Comparison of ENCODE assay signal across 16 cellular contexts in the genomic region with DNA sequence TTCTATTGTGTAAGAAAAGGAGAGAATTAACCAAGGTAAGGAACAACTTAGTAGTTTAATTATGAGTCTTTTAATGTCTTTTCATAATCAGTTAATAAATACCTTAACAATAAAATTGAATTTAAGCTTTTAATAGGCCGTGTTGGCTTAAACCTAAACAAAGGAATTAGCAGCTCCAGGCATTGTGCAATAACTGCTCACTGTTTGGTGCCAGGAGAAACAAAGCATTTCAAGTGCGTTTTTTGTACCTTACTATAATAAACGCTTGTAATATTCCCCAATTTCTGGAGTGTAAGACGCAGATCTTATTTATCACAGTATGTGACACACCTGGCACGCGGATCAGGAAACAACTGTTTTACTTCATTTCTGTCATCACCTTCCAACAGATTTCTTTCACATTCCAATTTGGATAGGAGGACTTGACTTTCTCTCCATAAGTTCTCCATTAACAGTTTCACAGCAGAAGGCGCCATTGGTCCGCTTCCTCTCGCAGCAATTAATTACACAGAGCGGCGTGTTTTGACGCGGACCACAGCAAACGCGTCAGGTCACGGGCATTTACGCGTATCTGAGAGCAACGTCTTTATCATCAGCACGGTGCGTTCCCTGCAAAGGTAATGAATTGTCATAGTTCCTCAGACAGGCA.
DNase-seq lines count a peak whose midpoint lies in the region; ATAC-seq and TF ChIP-seq lines count a peak whose summit lies in the region.
"Had no signal": no experiment of that assay in that cellular context is flagged by ENCODE, and none has a peak within 500 bp of the region (broad histone marks: within the 10 kb centered on the region; RNA-seq: fewer than 3 reads in every experiment).

No MANE protein-coding gene starts in this region.

- no peaks in the 10 kb centered on the region for H3K9me2 ChIP-seq in GM23338 (ENCODE audit: insufficient read depth)

- peak overlapping the region; percentile 76 for H3K27ac Mint-ChIP-seq in GM23338

- no peaks in the 10 kb centered on the region for H3K9me3 ChIP-seq in SK-N-MC (ENCODE audit: low read depth, low read length)
- no peaks in the 10 kb centered on the region for H3K9me3 ChIP-seq in cardiac muscle cell (ENCODE audit: low read depth)
- no peaks in the 10 kb centered on the region for H3K9me3 ChIP-seq in skeletal muscle tissue (ENCODE audit: control insufficient read depth in 3 of 3, low read length in 3 of 3)

- peak overlapping the region; percentile 33; the same call in 1 of the 2 replicates for H2AFZ ChIP-seq in GM23338

- H3K36me3 Mint-ChIP-seq in GM23338 (ENCODE audit: low read depth) = no peaks in the 10 kb centered on the region

- peaks cover 31% of the 10 kb centered on the region for H3K4me1 Mint-ChIP-seq in GM23338

- peaks cover 5% of the 10 kb centered on the region for H3K27me3 Mint-ChIP-seq in GM23338 (ENCODE audit: insufficient read depth, low read depth, poor library complexity)

- ATAC-seq in GM23338 (no peak), esophagus mucosa (no peak)
- ATAC-seq: activated T-cell treated with anti-CD3 and anti-CD28 coated beads, Interleukin-2, amount 50 U/mL, for 4 hours; stimulated activated naive CD8-positive, alpha-beta T cell treated with anti-CD3 and anti-CD28 coated beads, Interleukin-15, Interleukin-2, amounts not matched to agents 100 U/mL and 50 U/mL, for 24 hours had no signal

- no peak overlapping the region for H3K4me3 Mint-ChIP-seq in GM23338
- H3K4me3 Mint-ChIP-seq: activated T-cell treated with anti-CD3 and anti-CD28 coated beads, Interleukin-2, amount 50 U/mL, for 4 hours had no signal

- no peak overlapping the region for H3K4me2 ChIP-seq in GM23338

- H3K27me3 ChIP-seq in GM23338 (ENCODE audit: insufficient read depth) (no peaks in the 10 kb centered on the region), cardiac muscle cell (no peaks in the 10 kb centered on the region), skeletal muscle tissue (ENCODE audit: control insufficient read depth in 3 of 3, insufficient read depth in 3 of 3, low read length in 3 of 3) (peaks cover 0 to 3% (median 0%) of the 10 kb centered on the region in 3 donors)

- no peak overlapping the region for H3K27ac ChIP-seq in GM23338 (ENCODE audit: low read depth)
- H3K27ac ChIP-seq in SK-N-MC = peak overlapping the region; percentile 99
- H3K27ac ChIP-seq in cardiac muscle cell = no peak overlapping the region
- H3K27ac ChIP-seq in skeletal muscle tissue (ENCODE audit: low read depth, low read length) = no peak overlapping the region

- no peak overlapping the region for H3K4me3 ChIP-seq in GM23338
- peak overlapping the region; percentile 81 for H3K4me3 ChIP-seq in SK-N-MC
- H3K4me3 ChIP-seq in cardiac muscle cell = no peak overlapping the region
- H3K4me3 ChIP-seq in skeletal muscle tissue (ENCODE audit: low read length in 3 of 3) = peak overlapping the region; percentile 3 to 54 (median 33)

- H3K79me2 ChIP-seq in GM23338 (replicated peaks; ENCODE audit: insufficient read depth) = no peaks in the 10 kb centered on the region

- 0 out of 2 replicates have a peak, but pooled peaks cover 4% of the 10 kb centered on the region for H3F3A ChIP-seq in GM23338 (replicated peaks; ENCODE audit: low read depth)

- TF ChIP-seq CTCF in GM23338 (conservative IDR thresholded peaks at IDR 0.05; ENCODE audit: low read depth in 2 of 2) = no peak
- TF ChIP-seq CTCF in cardiac muscle cell (IDR thresholded peaks at IDR 0.05; ENCODE audit: low read depth, low read length) = no peak

- H4K20me1 ChIP-seq in GM23338 (replicated peaks; ENCODE audit: insufficient read depth) = no peaks in the 10 kb centered on the region

- H3K9ac ChIP-seq in SK-N-MC (ENCODE audit: insufficient read length) (peak overlapping the region; percentile 48), skeletal muscle tissue (ENCODE audit: low read depth in 1 of 3, low read length in 3 of 3) (no peak overlapping the region)

- no peaks in the 10 kb centered on the region for H3K9me3 Mint-ChIP-seq in GM23338

- DNase-seq in GM23338 (ENCODE audit: low spot score) (no peak), SK-N-MC (ENCODE audit: low read depth, low spot score) (no peak), cardiac muscle cell (ENCODE audit: low read depth in 1 of 2, low spot score in 1 of 2) (peak; percentile 9 to 89), UCSD-AML1 (lab: John Stamatoyannopoulos, UW; ENCODE audit: unreplicated experiment) (no peak), activated gamma-delta T cell (lab: John Stamatoyannopoulos, UW) (no peak), COLO668 (lab: John Stamatoyannopoulos, UW; ENCODE audit: unreplicated experiment) (no peak)
- DNase-seq: activated CD4-positive, CD25-positive, alpha-beta regulatory T cell; activated T-cell treated with anti-CD3 and anti-CD28 coated beads, Interleukin-2, amount 50 U/mL, for 4 hours; COR-L47; mesendoderm; NCI-H1092 treated with DMSO at 0.1 percent for 48 hours; posterior cingulate gyrus; stimulated activated CD4-positive, alpha-beta T cell treated with anti-CD3 and anti-CD28 coated beads, Interleukin-4, amount 100 ng/mL, for 4 hours; stimulated activated naive CD8-positive, alpha-beta T cell treated with anti-CD3 and anti-CD28 coated beads, Interleukin-15, Interleukin-2, amounts not matched to agents 100 U/mL and 50 U/mL, for 24 hours had no signal

- H3K36me3 ChIP-seq in GM23338 (ENCODE audit: insufficient read depth) (no peaks in the 10 kb centered on the region), SK-N-MC (ENCODE audit: insufficient read depth, low read length) (no peaks in the 10 kb centered on the region), cardiac muscle cell (no peaks in the 10 kb centered on the region), skeletal muscle tissue (ENCODE audit: control insufficient read depth in 3 of 3, insufficient read depth in 3 of 3, low read length in 3 of 3) (no peaks in the 10 kb centered on the region)

- peaks cover 30% of the 10 kb centered on the region for H3K4me1 ChIP-seq in GM23338 (ENCODE audit: insufficient read depth)
- H3K4me1 ChIP-seq in cardiac muscle cell (ENCODE audit: low read depth) = no peaks in the 10 kb centered on the region
- H3K4me1 ChIP-seq in skeletal muscle tissue (ENCODE audit: control insufficient read depth in 3 of 3, insufficient read depth in 3 of 3, low read length in 3 of 3) = no peaks in the 10 kb centered on the region

TF ChIP-seq in GM23338, 12 proteins besides CTCF, POLR2A, EP300 and RAD21 (continues in another document):
- TF ChIP-seq, protein P1, sequence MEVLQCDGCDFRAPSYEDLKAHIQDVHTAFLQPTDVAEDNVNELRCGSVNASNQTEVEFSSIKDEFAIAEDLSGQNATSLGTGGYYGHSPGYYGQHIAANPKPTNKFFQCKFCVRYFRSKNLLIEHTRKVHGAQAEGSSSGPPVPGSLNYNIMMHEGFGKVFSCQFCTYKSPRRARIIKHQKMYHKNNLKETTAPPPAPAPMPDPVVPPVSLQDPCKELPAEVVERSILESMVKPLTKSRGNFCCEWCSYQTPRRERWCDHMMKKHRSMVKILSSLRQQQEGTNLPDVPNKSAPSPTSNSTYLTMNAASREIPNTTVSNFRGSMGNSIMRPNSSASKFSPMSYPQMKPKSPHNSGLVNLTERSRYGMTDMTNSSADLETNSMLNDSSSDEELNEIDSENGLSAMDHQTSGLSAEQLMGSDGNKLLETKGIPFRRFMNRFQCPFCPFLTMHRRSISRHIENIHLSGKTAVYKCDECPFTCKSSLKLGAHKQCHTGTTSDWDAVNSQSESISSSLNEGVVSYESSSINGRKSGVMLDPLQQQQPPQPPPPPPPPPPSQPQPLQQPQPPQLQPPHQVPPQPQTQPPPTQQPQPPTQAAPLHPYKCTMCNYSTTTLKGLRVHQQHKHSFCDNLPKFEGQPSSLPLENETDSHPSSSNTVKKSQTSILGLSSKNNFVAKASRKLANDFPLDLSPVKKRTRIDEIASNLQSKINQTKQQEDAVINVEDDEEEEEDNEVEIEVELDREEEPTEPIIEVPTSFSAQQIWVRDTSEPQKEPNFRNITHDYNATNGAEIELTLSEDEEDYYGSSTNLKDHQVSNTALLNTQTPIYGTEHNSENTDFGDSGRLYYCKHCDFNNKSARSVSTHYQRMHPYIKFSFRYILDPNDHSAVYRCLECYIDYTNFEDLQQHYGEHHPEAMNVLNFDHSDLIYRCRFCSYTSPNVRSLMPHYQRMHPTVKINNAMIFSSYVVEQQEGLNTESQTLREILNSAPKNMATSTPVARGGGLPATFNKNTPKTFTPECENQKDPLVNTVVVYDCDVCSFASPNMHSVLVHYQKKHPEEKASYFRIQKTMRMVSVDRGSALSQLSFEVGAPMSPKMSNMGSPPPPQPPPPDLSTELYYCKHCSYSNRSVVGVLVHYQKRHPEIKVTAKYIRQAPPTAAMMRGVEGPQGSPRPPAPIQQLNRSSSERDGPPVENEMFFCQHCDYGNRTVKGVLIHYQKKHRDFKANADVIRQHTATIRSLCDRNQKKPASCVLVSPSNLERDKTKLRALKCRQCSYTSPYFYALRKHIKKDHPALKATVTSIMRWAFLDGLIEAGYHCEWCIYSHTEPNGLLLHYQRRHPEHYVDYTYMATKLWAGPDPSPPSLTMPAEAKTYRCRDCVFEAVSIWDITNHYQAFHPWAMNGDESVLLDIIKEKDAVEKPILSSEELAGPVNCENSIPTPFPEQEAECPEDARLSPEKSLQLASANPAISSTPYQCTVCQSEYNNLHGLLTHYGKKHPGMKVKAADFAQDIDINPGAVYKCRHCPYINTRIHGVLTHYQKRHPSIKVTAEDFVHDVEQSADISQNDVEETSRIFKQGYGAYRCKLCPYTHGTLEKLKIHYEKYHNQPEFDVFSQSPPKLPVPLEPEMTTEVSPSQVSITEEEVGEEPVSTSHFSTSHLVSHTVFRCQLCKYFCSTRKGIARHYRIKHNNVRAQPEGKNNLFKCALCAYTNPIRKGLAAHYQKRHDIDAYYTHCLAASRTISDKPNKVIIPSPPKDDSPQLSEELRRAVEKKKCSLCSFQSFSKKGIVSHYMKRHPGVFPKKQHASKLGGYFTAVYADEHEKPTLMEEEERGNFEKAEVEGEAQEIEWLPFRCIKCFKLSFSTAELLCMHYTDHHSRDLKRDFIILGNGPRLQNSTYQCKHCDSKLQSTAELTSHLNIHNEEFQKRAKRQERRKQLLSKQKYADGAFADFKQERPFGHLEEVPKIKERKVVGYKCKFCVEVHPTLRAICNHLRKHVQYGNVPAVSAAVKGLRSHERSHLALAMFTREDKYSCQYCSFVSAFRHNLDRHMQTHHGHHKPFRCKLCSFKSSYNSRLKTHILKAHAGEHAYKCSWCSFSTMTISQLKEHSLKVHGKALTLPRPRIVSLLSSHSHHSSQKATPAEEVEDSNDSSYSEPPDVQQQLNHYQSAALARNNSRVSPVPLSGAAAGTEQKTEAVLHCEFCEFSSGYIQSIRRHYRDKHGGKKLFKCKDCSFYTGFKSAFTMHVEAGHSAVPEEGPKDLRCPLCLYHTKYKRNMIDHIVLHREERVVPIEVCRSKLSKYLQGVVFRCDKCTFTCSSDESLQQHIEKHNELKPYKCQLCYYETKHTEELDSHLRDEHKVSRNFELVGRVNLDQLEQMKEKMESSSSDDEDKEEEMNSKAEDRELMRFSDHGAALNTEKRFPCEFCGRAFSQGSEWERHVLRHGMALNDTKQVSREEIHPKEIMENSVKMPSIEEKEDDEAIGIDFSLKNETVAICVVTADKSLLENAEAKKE (CRISPR knock-in tag; IDR thresholded peaks at IDR 0.05) = no peak
- no peak for TF ChIP-seq NANOG (IDR thresholded peaks at IDR 0.05; ENCODE audit: borderline replicate concordance)

Comparison
In these comparisons a context has a peak if more than half of its experiments do, and no peak if none do; other contexts are left out.
1. DNase-seq: peak in cardiac muscle cell (2 of 2); none in GM23338 (single experiment), SK-N-MC (single experiment), UCSD-AML1 (single experiment), activated gamma-delta T cell (single experiment) and COLO668 (single experiment).
2. H3K4me3 ChIP-seq: peak in SK-N-MC (single experiment) and skeletal muscle tissue (3 of 3); none in GM23338 (single experiment) and cardiac muscle cell (single experiment).